In the genomic region with DNA sequence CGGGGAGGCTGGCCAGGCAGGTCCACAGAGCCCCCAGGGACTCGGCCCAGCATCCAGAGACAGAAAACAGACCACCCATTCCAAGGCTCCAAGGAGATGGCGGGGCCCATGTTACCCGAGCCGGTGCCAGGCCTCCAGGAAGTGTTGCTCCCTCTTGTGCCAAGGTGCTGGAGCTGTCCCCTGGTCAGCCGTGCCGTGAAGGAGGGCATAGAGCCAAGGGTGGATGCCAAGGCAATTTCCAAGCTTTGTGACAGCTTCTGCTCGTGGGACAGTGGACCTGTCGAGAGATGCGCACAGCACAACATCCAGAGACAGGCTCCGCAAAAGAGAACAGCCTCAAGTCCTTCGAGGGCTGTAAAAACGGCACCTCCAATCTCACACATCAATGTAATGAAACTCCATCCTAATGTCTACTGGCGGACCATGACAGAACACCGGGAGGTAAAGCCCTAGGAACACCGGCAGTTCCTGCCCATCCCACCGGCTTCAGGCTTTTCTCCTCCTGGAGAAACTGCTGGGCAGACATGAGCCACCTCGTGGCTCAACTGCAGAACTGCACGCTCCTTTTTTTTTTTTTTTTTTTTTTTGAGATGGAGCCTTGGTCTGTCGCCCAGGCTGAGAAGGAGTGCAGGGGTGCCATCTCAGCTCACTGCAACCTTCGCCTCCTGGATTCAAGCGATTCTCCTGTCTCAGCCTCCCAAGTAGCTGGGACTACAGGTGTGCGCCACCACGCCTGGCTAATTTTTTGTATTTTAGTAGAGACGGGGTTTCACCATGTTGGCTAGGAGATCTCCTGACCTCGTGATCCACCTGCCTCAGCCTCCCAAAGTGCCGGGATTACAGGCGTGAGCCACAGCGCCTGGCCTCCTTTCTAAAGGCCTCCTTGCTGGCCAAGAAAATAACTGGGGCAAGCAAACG, we compare ENCODE assay signal across 8 cellular contexts. TPM values are rescaled to one million over a fixed set of nuclear protein-coding genes. Genes with fewer than 3 reads are reported as not detected.
DNase-seq lines count a peak whose midpoint lies in the region; ATAC-seq and TF ChIP-seq lines count a peak whose summit lies in the region.

No MANE protein-coding gene starts in this region.

- no peak overlapping the region for H3K9ac ChIP-seq in IMR-90 (ENCODE audit: low read depth, low read length)

- intact Hi-C loops in IMR-90 (cut with micrococcal nuclease), result loop anchor here (1.0 kb wide), 1 partner anchor 61 kb away; no protein-coding TSS in a partner anchor

- CTCF ChIA-PET in IMR-90 (lab: Yijun Ruan, JAX), result interaction anchor here (0.5 to 2.7 kb wide), 3 partner anchors 19 to 755 kb away, joined by 3 to 7 read pairs (median 6); no protein-coding TSS in a partner anchor

- H3K4ac ChIP-seq in IMR-90 (ENCODE audit: low read depth, low read length), result no peak overlapping the region

- TF ChIP-seq CTCF in IMR-90 (conservative IDR thresholded peaks at IDR 0.05; ENCODE audit: low read depth, low read length), result peak; percentile 81
- peak; percentile 93 for TF ChIP-seq CTCF in RWPE2 (IDR thresholded peaks at IDR 0.05; ENCODE audit: poor library complexity, severe bottlenecking)

- no peak overlapping the region for H2BK15ac ChIP-seq in IMR-90 (ENCODE audit: low read depth, low read length)

- no peak overlapping the region for H4K91ac ChIP-seq in IMR-90 (ENCODE audit: insufficient read depth, low read depth, low read length)

- H3K27ac ChIP-seq in IMR-90 (ENCODE audit: insufficient read depth, low read length) (no peak overlapping the region), RWPE2 (ENCODE audit: poor library complexity, severe bottlenecking) (no peak overlapping the region)

- no peak overlapping the region for H4K5ac ChIP-seq in IMR-90 (ENCODE audit: low read depth, low read length)

- H3K4me1 ChIP-seq in IMR-90 (ENCODE audit: control insufficient read depth, insufficient read depth, low read length) (no peaks in the 10 kb centered on the region), RWPE2 (ENCODE audit: insufficient read depth, poor library complexity, severe bottlenecking) (no peaks in the 10 kb centered on the region)

- no peak overlapping the region for H3K23ac ChIP-seq in IMR-90 (ENCODE audit: low read depth, low read length)

- peak; percentile 67 for TF ChIP-seq RAD21 in IMR-90 (IDR thresholded peaks at IDR 0.05; ENCODE audit: low read length)

- no peaks in the 10 kb centered on the region for H3K9me3 ChIP-seq in IMR-90 (ENCODE audit: control insufficient read depth, insufficient read depth, low read length)
- no peaks in the 10 kb centered on the region for H3K9me3 ChIP-seq in RWPE2 (ENCODE audit: severe bottlenecking)

- 50% methylated on average over 11 of the region's 30 CpGs; no CpG with 5 or more reads in 1 of the 2 experiments for WGBS in IMR-90 (ENCODE audit: extremely low coverage in 2 of 2, insufficient read length in 1 of 2), 2 experiments

- no peak overlapping the region for H2BK5ac ChIP-seq in IMR-90 (ENCODE audit: low read depth, low read length, poor library complexity, severe bottlenecking)

- no peak overlapping the region for H2BK120ac ChIP-seq in IMR-90 (ENCODE audit: low read depth, low read length)

- POLR2A ChIA-PET in IMR-90 (lab: Charles Lee; ENCODE audit: unreplicated experiment), result no interaction called here

- ATAC-seq in IMR-90 (ENCODE audit: low read depth) (peak; percentile 85), RWPE2 (ENCODE audit: low read depth) (peak; percentile 53; the same call in 1 of the 3 replicates), HG03039 (IDR thresholded peaks at IDR 0.05; ENCODE audit: unreplicated experiment) (no peak)

- H3K36me3 ChIP-seq in IMR-90 (ENCODE audit: control insufficient read depth, insufficient read depth, low read length) (peaks cover 4% of the 10 kb centered on the region; the same call in 1 of the 2 replicates), RWPE2 (ENCODE audit: low read depth) (peaks cover 5% of the 10 kb centered on the region; the same call in 1 of the 2 replicates)

- no peaks in the 10 kb centered on the region for H3K27me3 ChIP-seq in IMR-90 (ENCODE audit: control insufficient read depth, insufficient read depth, low read length)
- H3K27me3 ChIP-seq in RWPE2 (ENCODE audit: insufficient read depth, poor library complexity, severe bottlenecking), result no peaks in the 10 kb centered on the region

- no peak overlapping the region for H3K4me2 ChIP-seq in IMR-90 (ENCODE audit: low read depth, low read length)

- no peak overlapping the region for H3K14ac ChIP-seq in IMR-90 (replicated peaks; ENCODE audit: low read depth, low read length)

- H3K18ac ChIP-seq in IMR-90 (ENCODE audit: low read depth, low read length), result no peak overlapping the region

- H4K8ac ChIP-seq in IMR-90 (ENCODE audit: low read depth in 2 of 2, low read length in 2 of 2), result no peak overlapping the region

- peak overlapping the region; percentile 58 for H2AFZ ChIP-seq in IMR-90 (replicated peaks; ENCODE audit: low read length, poor library complexity)

- peaks cover 9% of the 10 kb centered on the region for H3K9me1 ChIP-seq in IMR-90 (ENCODE audit: insufficient read depth, low read length)

- no TSS peak for BruUV-seq in IMR-90 (replicated peaks; lab: Mats Ljungman, UMichigan)

- dilution Hi-C loops in IMR-90 (cut with HindIII; ENCODE audit: low sequenced_read_pairs, unreplicated experiment), result no loop called here

- peak; percentile 32 for DNase-seq in SIG-M5 treated with dmso at 0.1 percent for 504 hours (lab: John Stamatoyannopoulos, UW; ENCODE audit: unreplicated experiment)
- DNase-seq in SIG-M5 (lab: John Stamatoyannopoulos, UW), result no peak
- DNase-seq in IMR-90, result peak; percentile 59
- DNase-seq in RWPE2 (ENCODE audit: low spot score), result no peak
- peak; percentile 66 for DNase-seq in ecto neural progenitor cell (ENCODE audit: low spot score)
- DNase-seq in lung microvascular endothelial cell (ENCODE audit: low read depth in 2 of 2), result peak; percentile 56 to 65
- DNase-seq in T-helper 9 cell, result no peak

- in situ Hi-C loops in IMR-90 (cut with MboI; ENCODE audit: low sequenced_read_pairs), result no loop called here

- no peak overlapping the region for H2BK20ac ChIP-seq in IMR-90 (ENCODE audit: low read depth, low read length)

- no peak for TF ChIP-seq POLR2A in IMR-90 (IDR thresholded peaks at IDR 0.05; ENCODE audit: low read depth, low read length)

- H2AK9ac ChIP-seq in IMR-90 (replicated peaks; ENCODE audit: low read depth, low read length, poor library complexity), result no peak overlapping the region

- no peak overlapping the region for H3K4me3 ChIP-seq in IMR-90 (ENCODE audit: insufficient read depth, low read depth, low read length)
- H3K4me3 ChIP-seq in RWPE2 (ENCODE audit: severe bottlenecking), result no peak overlapping the region

- H2AK5ac ChIP-seq in IMR-90 (ENCODE audit: low read depth, low read length), result 0 out of 2 replicates have a peak overlapping the region, but pooled peaks have one; percentile 69

- peaks cover 0 to 20% of the 10 kb centered on the region in 2 experiments; a peak in 2 of 4 replicates for H3K79me1 ChIP-seq in IMR-90 (ENCODE audit: low read depth in 1 of 2, low read length in 2 of 2)

- peaks cover 9% of the 10 kb centered on the region for H4K20me1 ChIP-seq in IMR-90 (ENCODE audit: insufficient read depth, low read length)

- no peak overlapping the region for H3K56ac ChIP-seq in IMR-90 (ENCODE audit: extremely low read depth, insufficient read depth, low read length)

TF ChIP-seq in IMR-90, 13 proteins besides CTCF, POLR2A, EP300 and RAD21:
- TF ChIP-seq USF2 (IDR thresholded peaks at IDR 0.05; ENCODE audit: low read depth, low read length) (no peak), SMC3 (IDR thresholded peaks at IDR 0.05; ENCODE audit: low read depth, low read length) (peak; percentile 86)

RNA-seq across cellular contexts. Expression of gene AVP, which starts 30.9 kb away (rescaled TPM):
- total RNA-seq in IMR-90 (2012; rRNA removed) (not detected in 2 replicates), lung microvascular endothelial cell (not detected in 2 replicates)
- polyA plus RNA-seq in IMR-90 (2012; rRNA removed), result not detected in 2 replicates
- polyA plus RNA-seq in IMR-90 (2012; cell fraction: cytosol; rRNA removed), result not detected in 2 replicates
- not detected in 2 replicates for polyA plus RNA-seq in IMR-90 (2012; cell fraction: nucleus; rRNA removed; ENCODE audit: low replicate concordance)

RNA-seq across cellular contexts. Expression of gene OXT, which starts 44.0 kb away (rescaled TPM):
- not detected in 2 replicates for total RNA-seq in IMR-90 (2012; rRNA removed)
- not detected in 2 replicates for polyA plus RNA-seq in IMR-90 (2012; rRNA removed)
- not detected in 2 replicates for polyA plus RNA-seq in IMR-90 (2012; cell fraction: cytosol; rRNA removed)
- not detected in 2 replicates for polyA plus RNA-seq in IMR-90 (2012; cell fraction: nucleus; rRNA removed; ENCODE audit: low replicate concordance)
- not detected in 2 replicates for total RNA-seq in lung microvascular endothelial cell

RNA-seq across cellular contexts. Expression of gene FASTKD5, which starts 44.2 kb away (rescaled TPM):
- total RNA-seq in IMR-90 (2012; rRNA removed) (18.6 and 22.8 TPM in 2 replicates), lung microvascular endothelial cell (13.1 and 16.3 TPM in 2 replicates)
- polyA plus RNA-seq in IMR-90 (2012; rRNA removed), result 10.1 and 11.0 TPM in 2 replicates
- polyA plus RNA-seq in IMR-90 (2012; cell fraction: cytosol; rRNA removed), result 3.7 and 4.8 TPM in 2 replicates
- polyA plus RNA-seq in IMR-90 (2012; cell fraction: nucleus; rRNA removed; ENCODE audit: low replicate concordance), result 2.7 and 11.3 TPM in 2 replicates

RNA-seq across cellular contexts. Expression of gene UBOX5, which starts 44.2 kb away (rescaled TPM):
- total RNA-seq in IMR-90 (2012; rRNA removed), result 3.6 and 3.8 TPM in 2 replicates
- polyA plus RNA-seq in IMR-90 (2012; rRNA removed), result 4.8 and 4.9 TPM in 2 replicates
- 2.7 and 3.9 TPM in 2 replicates for polyA plus RNA-seq in IMR-90 (2012; cell fraction: cytosol; rRNA removed)
- 3.6 and 6.0 TPM in 2 replicates for polyA plus RNA-seq in IMR-90 (2012; cell fraction: nucleus; rRNA removed; ENCODE audit: low replicate concordance)
- total RNA-seq in lung microvascular endothelial cell, result 2.0 TPM in 2 replicates

RNA-seq across cellular contexts. Expression of gene LZTS3, which starts 57.9 kb away (rescaled TPM):
- total RNA-seq in IMR-90 (2012; rRNA removed) (1.4 TPM in 2 replicates), lung microvascular endothelial cell (3.1 and 7.7 TPM in 2 replicates)
- 3.2 and 3.7 TPM in 2 replicates for polyA plus RNA-seq in IMR-90 (2012; rRNA removed)
- 3.2 and 5.4 TPM in 2 replicates for polyA plus RNA-seq in IMR-90 (2012; cell fraction: cytosol; rRNA removed)
- polyA plus RNA-seq in IMR-90 (2012; cell fraction: nucleus; rRNA removed; ENCODE audit: low replicate concordance), result 5.6 and 11.2 TPM in 2 replicates

Comparison
In these comparisons a context has a peak if more than half of its experiments do, and no peak if none do; other contexts are left out.
1. DNase-seq: peak in SIG-M5 treated with dmso at 0.1 percent for 504 hours (single experiment), IMR-90 (single experiment), ecto neural progenitor cell (single experiment) and lung microvascular endothelial cell (2 of 2); none in SIG-M5 (single experiment), RWPE2 (single experiment) and T-helper 9 cell (single experiment).